In the genomic region with DNA sequence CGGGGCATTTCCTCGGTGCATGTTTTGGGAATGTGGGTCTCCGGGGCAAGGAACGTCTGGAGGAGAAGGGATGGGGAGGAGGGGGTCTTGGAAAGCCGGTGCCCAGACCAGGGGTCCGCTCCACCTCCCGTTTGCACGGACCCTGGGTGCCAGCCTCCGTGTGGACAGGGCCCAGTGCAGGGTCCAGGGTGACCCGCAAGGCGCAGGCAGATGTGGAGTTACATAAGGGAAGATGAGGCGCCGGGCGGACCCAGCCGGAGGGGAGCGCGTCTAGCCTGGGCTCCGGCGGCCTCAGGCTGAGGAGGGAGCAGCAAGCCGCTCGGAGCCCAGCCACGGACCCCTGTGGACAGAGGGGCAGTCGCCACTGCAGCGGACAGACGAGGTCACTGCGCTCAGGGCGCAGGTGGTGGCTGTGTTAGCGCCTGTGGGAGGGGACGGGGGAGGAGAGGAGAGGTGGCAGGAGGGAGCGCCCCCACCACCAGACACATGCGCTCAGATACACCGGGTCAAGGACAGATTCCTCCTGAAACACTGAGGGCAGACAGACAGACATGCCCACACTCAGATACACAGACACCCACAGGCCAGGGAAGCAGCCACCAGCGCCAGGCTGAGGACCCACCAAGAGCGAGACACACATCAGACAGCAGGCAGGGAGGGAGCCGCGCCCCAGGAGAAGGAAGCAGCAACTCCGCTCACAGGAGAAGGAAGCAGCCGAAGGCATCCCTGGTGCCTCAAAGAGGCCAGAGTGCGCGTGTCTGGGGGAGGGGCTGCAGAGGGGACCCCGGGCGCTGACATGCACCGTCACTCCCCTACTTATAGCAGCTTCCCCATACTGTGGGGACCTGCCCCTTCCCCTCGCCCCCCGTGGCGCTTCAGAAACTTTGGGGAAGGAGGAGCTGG, we compare ENCODE assay signal across 1 cellular context.
TF ChIP-seq lines count a peak whose summit lies in the region.

No MANE protein-coding gene starts in this region.

TF ChIP-seq in HepG2, 621 proteins besides CTCF, POLR2A, EP300 and RAD21 (continued from another document and continues in another):
- TF ChIP-seq, protein P1, sequence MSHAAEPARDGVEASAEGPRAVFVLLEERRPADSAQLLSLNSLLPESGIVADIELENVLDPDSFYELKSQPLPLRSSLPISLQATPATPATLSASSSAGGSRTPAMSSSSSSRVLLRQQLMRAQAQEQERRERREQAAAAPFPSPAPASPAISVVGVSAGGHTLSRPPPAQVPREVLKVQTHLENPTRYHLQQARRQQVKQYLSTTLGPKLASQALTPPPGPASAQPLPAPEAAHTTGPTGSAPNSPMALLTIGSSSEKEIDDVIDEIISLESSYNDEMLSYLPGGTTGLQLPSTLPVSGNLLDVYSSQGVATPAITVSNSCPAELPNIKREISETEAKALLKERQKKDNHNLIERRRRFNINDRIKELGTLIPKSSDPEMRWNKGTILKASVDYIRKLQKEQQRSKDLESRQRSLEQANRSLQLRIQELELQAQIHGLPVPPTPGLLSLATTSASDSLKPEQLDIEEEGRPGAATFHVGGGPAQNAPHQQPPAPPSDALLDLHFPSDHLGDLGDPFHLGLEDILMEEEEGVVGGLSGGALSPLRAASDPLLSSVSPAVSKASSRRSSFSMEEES (CRISPR knock-in tag; IDR thresholded peaks at IDR 0.05): no peak
- TF ChIP-seq HDAC1 (CRISPR knock-in tag; IDR thresholded peaks at IDR 0.05): peak; percentile 10
- TF ChIP-seq, protein P2, sequence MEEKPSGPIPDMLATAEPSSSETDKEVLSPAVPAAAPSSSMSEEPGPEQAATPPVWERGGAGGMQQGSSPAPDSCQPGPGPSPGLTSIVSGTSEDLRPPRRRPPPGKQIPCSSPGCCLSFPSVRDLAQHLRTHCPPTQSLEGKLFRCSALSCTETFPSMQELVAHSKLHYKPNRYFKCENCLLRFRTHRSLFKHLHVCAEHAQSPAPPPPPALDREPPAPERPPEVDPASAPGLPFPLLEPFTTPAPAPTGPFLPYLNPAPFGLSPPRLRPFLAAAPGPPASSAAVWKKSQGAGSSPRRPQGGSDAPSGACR (CRISPR knock-in tag; IDR thresholded peaks at IDR 0.05): no peak
- TF ChIP-seq, protein P3, sequence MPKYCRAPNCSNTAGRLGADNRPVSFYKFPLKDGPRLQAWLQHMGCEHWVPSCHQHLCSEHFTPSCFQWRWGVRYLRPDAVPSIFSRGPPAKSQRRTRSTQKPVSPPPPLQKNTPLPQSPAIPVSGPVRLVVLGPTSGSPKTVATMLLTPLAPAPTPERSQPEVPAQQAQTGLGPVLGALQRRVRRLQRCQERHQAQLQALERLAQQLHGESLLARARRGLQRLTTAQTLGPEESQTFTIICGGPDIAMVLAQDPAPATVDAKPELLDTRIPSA (CRISPR knock-in tag; IDR thresholded peaks at IDR 0.05; ENCODE audit: borderline replicate concordance): 0 out of 2 replicates have a peak, but pooled peaks have one; percentile 46
- no peak for TF ChIP-seq ELF4 (CRISPR knock-in tag; IDR thresholded peaks at IDR 0.05; ENCODE audit: borderline replicate concordance)
- TF ChIP-seq ZNF883 (CRISPR knock-in tag; IDR thresholded peaks at IDR 0.05; ENCODE audit: not compliant biosample characterization): peak; percentile 8
- TF ChIP-seq GTF3A (CRISPR knock-in tag; conservative IDR thresholded peaks at IDR 0.05): 0 out of 2 replicates have a peak, but pooled peaks have one; percentile 47
- TF ChIP-seq, protein P4, sequence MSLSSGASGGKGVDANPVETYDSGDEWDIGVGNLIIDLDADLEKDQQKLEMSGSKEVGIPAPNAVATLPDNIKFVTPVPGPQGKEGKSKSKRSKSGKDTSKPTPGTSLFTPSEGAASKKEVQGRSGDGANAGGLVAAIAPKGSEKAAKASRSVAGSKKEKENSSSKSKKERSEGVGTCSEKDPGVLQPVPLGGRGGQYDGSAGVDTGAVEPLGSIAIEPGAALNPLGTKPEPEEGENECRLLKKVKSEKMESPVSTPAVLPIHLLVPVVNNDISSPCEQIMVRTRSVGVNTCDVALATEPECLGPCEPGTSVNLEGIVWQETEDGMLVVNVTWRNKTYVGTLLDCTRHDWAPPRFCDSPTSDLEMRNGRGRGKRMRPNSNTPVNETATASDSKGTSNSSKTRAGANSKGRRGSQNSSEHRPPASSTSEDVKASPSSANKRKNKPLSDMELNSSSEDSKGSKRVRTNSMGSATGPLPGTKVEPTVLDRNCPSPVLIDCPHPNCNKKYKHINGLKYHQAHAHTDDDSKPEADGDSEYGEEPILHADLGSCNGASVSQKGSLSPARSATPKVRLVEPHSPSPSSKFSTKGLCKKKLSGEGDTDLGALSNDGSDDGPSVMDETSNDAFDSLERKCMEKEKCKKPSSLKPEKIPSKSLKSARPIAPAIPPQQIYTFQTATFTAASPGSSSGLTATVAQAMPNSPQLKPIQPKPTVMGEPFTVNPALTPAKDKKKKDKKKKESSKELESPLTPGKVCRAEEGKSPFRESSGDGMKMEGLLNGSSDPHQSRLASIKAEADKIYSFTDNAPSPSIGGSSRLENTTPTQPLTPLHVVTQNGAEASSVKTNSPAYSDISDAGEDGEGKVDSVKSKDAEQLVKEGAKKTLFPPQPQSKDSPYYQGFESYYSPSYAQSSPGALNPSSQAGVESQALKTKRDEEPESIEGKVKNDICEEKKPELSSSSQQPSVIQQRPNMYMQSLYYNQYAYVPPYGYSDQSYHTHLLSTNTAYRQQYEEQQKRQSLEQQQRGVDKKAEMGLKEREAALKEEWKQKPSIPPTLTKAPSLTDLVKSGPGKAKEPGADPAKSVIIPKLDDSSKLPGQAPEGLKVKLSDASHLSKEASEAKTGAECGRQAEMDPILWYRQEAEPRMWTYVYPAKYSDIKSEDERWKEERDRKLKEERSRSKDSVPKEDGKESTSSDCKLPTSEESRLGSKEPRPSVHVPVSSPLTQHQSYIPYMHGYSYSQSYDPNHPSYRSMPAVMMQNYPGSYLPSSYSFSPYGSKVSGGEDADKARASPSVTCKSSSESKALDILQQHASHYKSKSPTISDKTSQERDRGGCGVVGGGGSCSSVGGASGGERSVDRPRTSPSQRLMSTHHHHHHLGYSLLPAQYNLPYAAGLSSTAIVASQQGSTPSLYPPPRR (CRISPR knock-in tag; IDR thresholded peaks at IDR 0.05; ENCODE audit: borderline replicate concordance): no peak
- peak; percentile 25; the same call in 1 of the 2 replicates for TF ChIP-seq ZMYM3 (CRISPR knock-in tag; IDR thresholded peaks at IDR 0.05)
- TF ChIP-seq, protein P5, sequence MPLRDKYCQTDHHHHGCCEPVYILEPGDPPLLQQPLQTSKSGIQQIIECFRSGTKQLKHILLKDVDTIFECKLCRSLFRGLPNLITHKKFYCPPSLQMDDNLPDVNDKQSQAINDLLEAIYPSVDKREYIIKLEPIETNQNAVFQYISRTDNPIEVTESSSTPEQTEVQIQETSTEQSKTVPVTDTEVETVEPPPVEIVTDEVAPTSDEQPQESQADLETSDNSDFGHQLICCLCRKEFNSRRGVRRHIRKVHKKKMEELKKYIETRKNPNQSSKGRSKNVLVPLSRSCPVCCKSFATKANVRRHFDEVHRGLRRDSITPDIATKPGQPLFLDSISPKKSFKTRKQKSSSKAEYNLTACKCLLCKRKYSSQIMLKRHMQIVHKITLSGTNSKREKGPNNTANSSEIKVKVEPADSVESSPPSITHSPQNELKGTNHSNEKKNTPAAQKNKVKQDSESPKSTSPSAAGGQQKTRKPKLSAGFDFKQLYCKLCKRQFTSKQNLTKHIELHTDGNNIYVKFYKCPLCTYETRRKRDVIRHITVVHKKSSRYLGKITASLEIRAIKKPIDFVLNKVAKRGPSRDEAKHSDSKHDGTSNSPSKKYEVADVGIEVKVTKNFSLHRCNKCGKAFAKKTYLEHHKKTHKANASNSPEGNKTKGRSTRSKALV (CRISPR knock-in tag; IDR thresholded peaks at IDR 0.05): peak; percentile 80; the same call in 1 of the 2 replicates
- 0 out of 2 replicates have a peak, but pooled peaks have one; percentile 3 for TF ChIP-seq PHF8 (CRISPR knock-in tag; IDR thresholded peaks at IDR 0.05)
- no peak for TF ChIP-seq ZNF33A (CRISPR knock-in tag; IDR thresholded peaks at IDR 0.05; ENCODE audit: borderline replicate concordance)
- peak; percentile 19; the same call in 1 of the 2 replicates for TF ChIP-seq NR2C2 (CRISPR knock-in tag; IDR thresholded peaks at IDR 0.05; ENCODE audit: borderline replicate concordance)
- 0 out of 2 replicates have a peak, but pooled peaks have one; percentile 2 for TF ChIP-seq HES4 (CRISPR knock-in tag; IDR thresholded peaks at IDR 0.05; ENCODE audit: borderline replicate concordance)
- TF ChIP-seq, protein P6, sequence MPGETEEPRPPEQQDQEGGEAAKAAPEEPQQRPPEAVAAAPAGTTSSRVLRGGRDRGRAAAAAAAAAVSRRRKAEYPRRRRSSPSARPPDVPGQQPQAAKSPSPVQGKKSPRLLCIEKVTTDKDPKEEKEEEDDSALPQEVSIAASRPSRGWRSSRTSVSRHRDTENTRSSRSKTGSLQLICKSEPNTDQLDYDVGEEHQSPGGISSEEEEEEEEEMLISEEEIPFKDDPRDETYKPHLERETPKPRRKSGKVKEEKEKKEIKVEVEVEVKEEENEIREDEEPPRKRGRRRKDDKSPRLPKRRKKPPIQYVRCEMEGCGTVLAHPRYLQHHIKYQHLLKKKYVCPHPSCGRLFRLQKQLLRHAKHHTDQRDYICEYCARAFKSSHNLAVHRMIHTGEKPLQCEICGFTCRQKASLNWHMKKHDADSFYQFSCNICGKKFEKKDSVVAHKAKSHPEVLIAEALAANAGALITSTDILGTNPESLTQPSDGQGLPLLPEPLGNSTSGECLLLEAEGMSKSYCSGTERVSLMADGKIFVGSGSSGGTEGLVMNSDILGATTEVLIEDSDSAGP (CRISPR knock-in tag; IDR thresholded peaks at IDR 0.05; ENCODE audit: borderline replicate concordance): peak; percentile 52; the same call in 1 of the 2 replicates
- 0 out of 2 replicates have a peak, but pooled peaks have one; percentile 32 for TF ChIP-seq ZNF274 (CRISPR knock-in tag; IDR thresholded peaks at IDR 0.05)
- TF ChIP-seq ZHX2 (IDR thresholded peaks at IDR 0.05; ENCODE audit: low read depth): no peak
- 0 out of 2 replicates have a peak, but pooled peaks have one; percentile 2 for TF ChIP-seq ZHX2 (CRISPR knock-in tag; IDR thresholded peaks at IDR 0.05; ENCODE audit: borderline replicate concordance)
- peak; percentile 26; the same call in 1 of the 2 replicates for TF ChIP-seq HIVEP1 (CRISPR knock-in tag; IDR thresholded peaks at IDR 0.05)
- no peak for TF ChIP-seq TARDBP (CRISPR knock-in tag; IDR thresholded peaks at IDR 0.05)
- TF ChIP-seq, protein P7, sequence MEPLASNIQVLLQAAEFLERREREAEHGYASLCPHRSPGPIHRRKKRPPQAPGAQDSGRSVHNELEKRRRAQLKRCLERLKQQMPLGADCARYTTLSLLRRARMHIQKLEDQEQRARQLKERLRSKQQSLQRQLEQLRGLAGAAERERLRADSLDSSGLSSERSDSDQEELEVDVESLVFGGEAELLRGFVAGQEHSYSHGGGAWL (CRISPR knock-in tag; IDR thresholded peaks at IDR 0.05): 0 out of 2 replicates have a peak, but pooled peaks have one; percentile 3
- TF ChIP-seq ZNF235 (CRISPR knock-in tag; IDR thresholded peaks at IDR 0.05; ENCODE audit: borderline replicate concordance): 0 out of 2 replicates have a peak, but pooled peaks have one; percentile 17
- TF ChIP-seq ZNF768 (CRISPR knock-in tag; IDR thresholded peaks at IDR 0.05): peak; percentile 0; the same call in 1 of the 2 replicates
- TF ChIP-seq ZSCAN9 (CRISPR knock-in tag; IDR thresholded peaks at IDR 0.05; ENCODE audit: borderline replicate concordance): no peak
- TF ChIP-seq ZNF839 (CRISPR knock-in tag; IDR thresholded peaks at IDR 0.05; ENCODE audit: borderline replicate concordance): no peak
- peak; percentile 53; the same call in 1 of the 2 replicates for TF ChIP-seq RBAK (CRISPR knock-in tag; IDR thresholded peaks at IDR 0.05)
- 0 out of 2 replicates have a peak, but pooled peaks have one; percentile 11 for TF ChIP-seq ZNF75D (CRISPR knock-in tag; IDR thresholded peaks at IDR 0.05; ENCODE audit: borderline replicate concordance)
- TF ChIP-seq ZNF790 (CRISPR knock-in tag; IDR thresholded peaks at IDR 0.05; ENCODE audit: borderline replicate concordance): 0 out of 2 replicates have a peak, but pooled peaks have one; percentile 18
- TF ChIP-seq, protein P8, sequence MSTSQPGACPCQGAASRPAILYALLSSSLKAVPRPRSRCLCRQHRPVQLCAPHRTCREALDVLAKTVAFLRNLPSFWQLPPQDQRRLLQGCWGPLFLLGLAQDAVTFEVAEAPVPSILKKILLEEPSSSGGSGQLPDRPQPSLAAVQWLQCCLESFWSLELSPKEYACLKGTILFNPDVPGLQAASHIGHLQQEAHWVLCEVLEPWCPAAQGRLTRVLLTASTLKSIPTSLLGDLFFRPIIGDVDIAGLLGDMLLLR (CRISPR knock-in tag; IDR thresholded peaks at IDR 0.05): 0 out of 2 replicates have a peak, but pooled peaks have one; percentile 21
- TF ChIP-seq ZNF576 (CRISPR knock-in tag; IDR thresholded peaks at IDR 0.05): no peak
